In the genomic region with DNA sequence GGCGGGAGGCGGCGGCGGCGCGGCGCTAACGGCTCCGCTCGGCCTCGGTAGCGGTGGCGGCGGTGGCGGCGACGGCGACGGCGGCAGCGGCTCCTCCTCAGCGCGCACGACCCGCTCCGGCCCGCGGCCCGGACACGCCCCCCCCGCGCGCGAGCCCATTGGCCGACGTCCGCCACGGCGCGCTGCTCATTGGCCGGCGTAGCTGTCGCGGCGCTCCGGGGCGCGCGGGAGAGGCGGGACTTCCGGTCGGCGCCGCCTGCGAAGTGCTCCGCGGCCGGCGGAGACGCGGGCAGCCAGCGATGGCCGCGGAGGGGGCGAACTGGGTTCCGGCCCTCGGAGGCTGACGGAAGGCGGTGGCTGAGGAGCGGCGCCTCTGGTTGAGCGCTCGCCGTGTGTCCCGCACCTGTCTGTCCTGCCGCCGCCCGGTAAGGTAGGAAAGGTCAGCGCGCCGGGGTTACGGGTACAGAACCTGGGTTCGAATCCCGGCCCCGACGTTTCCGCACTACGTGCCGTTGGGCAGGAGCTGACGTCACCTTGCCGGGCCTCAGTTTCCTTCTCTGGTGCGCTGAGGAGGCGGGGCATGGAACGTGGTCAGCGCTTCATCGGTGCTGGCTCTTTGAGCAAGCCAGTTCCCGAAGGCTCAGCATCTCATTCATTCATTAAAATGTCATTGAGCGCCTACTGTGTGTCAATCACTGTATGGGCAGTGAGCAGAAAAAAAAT, we compare ENCODE assay signal across 1 cellular context.
A peak's percentile ranks its signal among the peaks of the same experiment; 100 is the strongest.
TF ChIP-seq lines count a peak whose summit lies in the region.

A gene (minus strand): TSS at position 108 of the 723 bp plus-strand sequence. CDS start 13,826 bp downstream, outside the sequence.

TF ChIP-seq in HepG2, 621 proteins besides CTCF, POLR2A, EP300 and RAD21 (continued from another document and continues in another):
- TF ChIP-seq, protein P1, sequence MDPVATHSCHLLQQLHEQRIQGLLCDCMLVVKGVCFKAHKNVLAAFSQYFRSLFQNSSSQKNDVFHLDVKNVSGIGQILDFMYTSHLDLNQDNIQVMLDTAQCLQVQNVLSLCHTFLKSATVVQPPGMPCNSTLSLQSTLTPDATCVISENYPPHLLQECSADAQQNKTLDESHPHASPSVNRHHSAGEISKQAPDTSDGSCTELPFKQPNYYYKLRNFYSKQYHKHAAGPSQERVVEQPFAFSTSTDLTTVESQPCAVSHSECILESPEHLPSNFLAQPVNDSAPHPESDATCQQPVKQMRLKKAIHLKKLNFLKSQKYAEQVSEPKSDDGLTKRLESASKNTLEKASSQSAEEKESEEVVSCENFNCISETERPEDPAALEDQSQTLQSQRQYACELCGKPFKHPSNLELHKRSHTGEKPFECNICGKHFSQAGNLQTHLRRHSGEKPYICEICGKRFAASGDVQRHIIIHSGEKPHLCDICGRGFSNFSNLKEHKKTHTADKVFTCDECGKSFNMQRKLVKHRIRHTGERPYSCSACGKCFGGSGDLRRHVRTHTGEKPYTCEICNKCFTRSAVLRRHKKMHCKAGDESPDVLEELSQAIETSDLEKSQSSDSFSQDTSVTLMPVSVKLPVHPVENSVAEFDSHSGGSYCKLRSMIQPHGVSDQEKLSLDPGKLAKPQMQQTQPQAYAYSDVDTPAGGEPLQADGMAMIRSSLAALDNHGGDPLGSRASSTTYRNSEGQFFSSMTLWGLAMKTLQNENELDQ (CRISPR knock-in tag; IDR thresholded peaks at IDR 0.05; ENCODE audit: borderline replicate concordance): no peak
- TF ChIP-seq KDM5B (CRISPR knock-in tag; IDR thresholded peaks at IDR 0.05; ENCODE audit: borderline replicate concordance): peak; percentile 82
- TF ChIP-seq HNF4A (CRISPR knock-in tag; IDR thresholded peaks at IDR 0.05): no peak
- TF ChIP-seq, protein P2, sequence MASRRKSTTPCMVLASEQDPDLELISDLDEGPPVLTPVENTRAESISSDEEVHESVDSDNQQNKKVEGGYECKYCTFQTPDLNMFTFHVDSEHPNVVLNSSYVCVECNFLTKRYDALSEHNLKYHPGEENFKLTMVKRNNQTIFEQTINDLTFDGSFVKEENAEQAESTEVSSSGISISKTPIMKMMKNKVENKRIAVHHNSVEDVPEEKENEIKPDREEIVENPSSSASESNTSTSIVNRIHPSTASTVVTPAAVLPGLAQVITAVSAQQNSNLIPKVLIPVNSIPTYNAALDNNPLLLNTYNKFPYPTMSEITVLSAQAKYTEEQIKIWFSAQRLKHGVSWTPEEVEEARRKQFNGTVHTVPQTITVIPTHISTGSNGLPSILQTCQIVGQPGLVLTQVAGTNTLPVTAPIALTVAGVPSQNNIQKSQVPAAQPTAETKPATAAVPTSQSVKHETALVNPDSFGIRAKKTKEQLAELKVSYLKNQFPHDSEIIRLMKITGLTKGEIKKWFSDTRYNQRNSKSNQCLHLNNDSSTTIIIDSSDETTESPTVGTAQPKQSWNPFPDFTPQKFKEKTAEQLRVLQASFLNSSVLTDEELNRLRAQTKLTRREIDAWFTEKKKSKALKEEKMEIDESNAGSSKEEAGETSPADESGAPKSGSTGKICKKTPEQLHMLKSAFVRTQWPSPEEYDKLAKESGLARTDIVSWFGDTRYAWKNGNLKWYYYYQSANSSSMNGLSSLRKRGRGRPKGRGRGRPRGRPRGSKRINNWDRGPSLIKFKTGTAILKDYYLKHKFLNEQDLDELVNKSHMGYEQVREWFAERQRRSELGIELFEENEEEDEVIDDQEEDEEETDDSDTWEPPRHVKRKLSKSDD (CRISPR knock-in tag; IDR thresholded peaks at IDR 0.05; ENCODE audit: low read depth): peak; percentile 57; the same call in 1 of the 2 replicates
- TF ChIP-seq ZNF747 (CRISPR knock-in tag; IDR thresholded peaks at IDR 0.05; ENCODE audit: borderline replicate concordance): 0 out of 2 replicates have a peak, but pooled peaks have one; percentile 66
- 0 out of 2 replicates have a peak, but pooled peaks have one; percentile 8 for TF ChIP-seq FOXO1 (CRISPR knock-in tag; IDR thresholded peaks at IDR 0.05)
- TF ChIP-seq, protein P3, sequence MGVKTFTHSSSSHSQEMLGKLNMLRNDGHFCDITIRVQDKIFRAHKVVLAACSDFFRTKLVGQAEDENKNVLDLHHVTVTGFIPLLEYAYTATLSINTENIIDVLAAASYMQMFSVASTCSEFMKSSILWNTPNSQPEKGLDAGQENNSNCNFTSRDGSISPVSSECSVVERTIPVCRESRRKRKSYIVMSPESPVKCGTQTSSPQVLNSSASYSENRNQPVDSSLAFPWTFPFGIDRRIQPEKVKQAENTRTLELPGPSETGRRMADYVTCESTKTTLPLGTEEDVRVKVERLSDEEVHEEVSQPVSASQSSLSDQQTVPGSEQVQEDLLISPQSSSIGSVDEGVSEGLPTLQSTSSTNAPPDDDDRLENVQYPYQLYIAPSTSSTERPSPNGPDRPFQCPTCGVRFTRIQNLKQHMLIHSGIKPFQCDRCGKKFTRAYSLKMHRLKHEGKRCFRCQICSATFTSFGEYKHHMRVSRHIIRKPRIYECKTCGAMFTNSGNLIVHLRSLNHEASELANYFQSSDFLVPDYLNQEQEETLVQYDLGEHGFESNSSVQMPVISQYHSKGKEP (CRISPR knock-in tag; IDR thresholded peaks at IDR 0.05): no peak
- peak; percentile 80; the same call in 1 of the 2 replicates for TF ChIP-seq ZNF788 (CRISPR knock-in tag; IDR thresholded peaks at IDR 0.05; ENCODE audit: borderline replicate concordance)
- TF ChIP-seq PAF1 (CRISPR knock-in tag; IDR thresholded peaks at IDR 0.05): no peak
- TF ChIP-seq RFXAP (CRISPR knock-in tag; IDR thresholded peaks at IDR 0.05; ENCODE audit: borderline replicate concordance): peak; percentile 39; the same call in 1 of the 2 replicates
- peak; percentile 82 for TF ChIP-seq ZMYM3 (CRISPR knock-in tag; IDR thresholded peaks at IDR 0.05)
- peak; percentile 54; the same call in 1 of the 2 replicates for TF ChIP-seq MXD4 (CRISPR knock-in tag; IDR thresholded peaks at IDR 0.05)
- TF ChIP-seq, protein P4, sequence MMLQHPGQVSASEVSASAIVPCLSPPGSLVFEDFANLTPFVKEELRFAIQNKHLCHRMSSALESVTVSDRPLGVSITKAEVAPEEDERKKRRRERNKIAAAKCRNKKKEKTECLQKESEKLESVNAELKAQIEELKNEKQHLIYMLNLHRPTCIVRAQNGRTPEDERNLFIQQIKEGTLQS (CRISPR knock-in tag; IDR thresholded peaks at IDR 0.05): no peak
- TF ChIP-seq MXI1 (IDR thresholded peaks at IDR 0.05; ENCODE audit: borderline replicate concordance, low read depth, low read length): peak; percentile 38; the same call in 1 of the 3 replicates
- TF ChIP-seq CREB1 (IDR thresholded peaks at IDR 0.05): peak; percentile 87
- no peak for TF ChIP-seq CREB1 (CRISPR knock-in tag; IDR thresholded peaks at IDR 0.05)
- TF ChIP-seq ZNF558 (CRISPR knock-in tag; IDR thresholded peaks at IDR 0.05; ENCODE audit: borderline replicate concordance): 0 out of 2 replicates have a peak, but pooled peaks have one; percentile 59
- TF ChIP-seq MTA1 (CRISPR knock-in tag; IDR thresholded peaks at IDR 0.05; ENCODE audit: borderline replicate concordance): peak; percentile 57; the same call in 1 of the 2 replicates
- no peak for TF ChIP-seq NONO (IDR thresholded peaks at IDR 0.05)
- peak; percentile 60; the same call in 1 of the 2 replicates for TF ChIP-seq NONO (CRISPR knock-in tag; conservative IDR thresholded peaks at IDR 0.05)
- TF ChIP-seq ZNF775 (CRISPR knock-in tag; IDR thresholded peaks at IDR 0.05; ENCODE audit: borderline replicate concordance): no peak
- TF ChIP-seq, protein P5, sequence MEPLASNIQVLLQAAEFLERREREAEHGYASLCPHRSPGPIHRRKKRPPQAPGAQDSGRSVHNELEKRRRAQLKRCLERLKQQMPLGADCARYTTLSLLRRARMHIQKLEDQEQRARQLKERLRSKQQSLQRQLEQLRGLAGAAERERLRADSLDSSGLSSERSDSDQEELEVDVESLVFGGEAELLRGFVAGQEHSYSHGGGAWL (CRISPR knock-in tag; IDR thresholded peaks at IDR 0.05): peak; percentile 66; the same call in 1 of the 2 replicates
- TF ChIP-seq, protein P6, sequence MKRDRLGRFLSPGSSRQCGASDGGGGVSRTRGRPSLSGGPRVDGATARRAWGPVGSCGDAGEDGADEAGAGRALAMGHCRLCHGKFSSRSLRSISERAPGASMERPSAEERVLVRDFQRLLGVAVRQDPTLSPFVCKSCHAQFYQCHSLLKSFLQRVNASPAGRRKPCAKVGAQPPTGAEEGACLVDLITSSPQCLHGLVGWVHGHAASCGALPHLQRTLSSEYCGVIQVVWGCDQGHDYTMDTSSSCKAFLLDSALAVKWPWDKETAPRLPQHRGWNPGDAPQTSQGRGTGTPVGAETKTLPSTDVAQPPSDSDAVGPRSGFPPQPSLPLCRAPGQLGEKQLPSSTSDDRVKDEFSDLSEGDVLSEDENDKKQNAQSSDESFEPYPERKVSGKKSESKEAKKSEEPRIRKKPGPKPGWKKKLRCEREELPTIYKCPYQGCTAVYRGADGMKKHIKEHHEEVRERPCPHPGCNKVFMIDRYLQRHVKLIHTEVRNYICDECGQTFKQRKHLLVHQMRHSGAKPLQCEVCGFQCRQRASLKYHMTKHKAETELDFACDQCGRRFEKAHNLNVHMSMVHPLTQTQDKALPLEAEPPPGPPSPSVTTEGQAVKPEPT (CRISPR knock-in tag; IDR thresholded peaks at IDR 0.05; ENCODE audit: low read depth): peak; percentile 70; the same call in 1 of the 2 replicates
- TF ChIP-seq NR2F1 (CRISPR knock-in tag; IDR thresholded peaks at IDR 0.05): no peak
- no peak for TF ChIP-seq KLF15 (CRISPR knock-in tag; IDR thresholded peaks at IDR 0.05; ENCODE audit: borderline replicate concordance)
- no peak for TF ChIP-seq ZNF207 (IDR thresholded peaks at IDR 0.05; ENCODE audit: borderline replicate concordance)
- TF ChIP-seq, protein P7, sequence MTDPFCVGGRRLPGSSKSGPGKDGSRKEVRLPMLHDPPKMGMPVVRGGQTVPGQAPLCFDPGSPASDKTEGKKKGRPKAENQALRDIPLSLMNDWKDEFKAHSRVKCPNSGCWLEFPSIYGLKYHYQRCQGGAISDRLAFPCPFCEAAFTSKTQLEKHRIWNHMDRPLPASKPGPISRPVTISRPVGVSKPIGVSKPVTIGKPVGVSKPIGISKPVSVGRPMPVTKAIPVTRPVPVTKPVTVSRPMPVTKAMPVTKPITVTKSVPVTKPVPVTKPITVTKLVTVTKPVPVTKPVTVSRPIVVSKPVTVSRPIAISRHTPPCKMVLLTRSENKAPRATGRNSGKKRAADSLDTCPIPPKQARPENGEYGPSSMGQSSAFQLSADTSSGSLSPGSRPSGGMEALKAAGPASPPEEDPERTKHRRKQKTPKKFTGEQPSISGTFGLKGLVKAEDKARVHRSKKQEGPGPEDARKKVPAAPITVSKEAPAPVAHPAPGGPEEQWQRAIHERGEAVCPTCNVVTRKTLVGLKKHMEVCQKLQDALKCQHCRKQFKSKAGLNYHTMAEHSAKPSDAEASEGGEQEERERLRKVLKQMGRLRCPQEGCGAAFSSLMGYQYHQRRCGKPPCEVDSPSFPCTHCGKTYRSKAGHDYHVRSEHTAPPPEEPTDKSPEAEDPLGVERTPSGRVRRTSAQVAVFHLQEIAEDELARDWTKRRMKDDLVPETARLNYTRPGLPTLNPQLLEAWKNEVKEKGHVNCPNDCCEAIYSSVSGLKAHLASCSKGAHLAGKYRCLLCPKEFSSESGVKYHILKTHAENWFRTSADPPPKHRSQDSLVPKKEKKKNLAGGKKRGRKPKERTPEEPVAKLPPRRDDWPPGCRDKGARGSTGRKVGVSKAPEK (CRISPR knock-in tag; IDR thresholded peaks at IDR 0.05; ENCODE audit: borderline replicate concordance): no peak
- TF ChIP-seq, protein P8, sequence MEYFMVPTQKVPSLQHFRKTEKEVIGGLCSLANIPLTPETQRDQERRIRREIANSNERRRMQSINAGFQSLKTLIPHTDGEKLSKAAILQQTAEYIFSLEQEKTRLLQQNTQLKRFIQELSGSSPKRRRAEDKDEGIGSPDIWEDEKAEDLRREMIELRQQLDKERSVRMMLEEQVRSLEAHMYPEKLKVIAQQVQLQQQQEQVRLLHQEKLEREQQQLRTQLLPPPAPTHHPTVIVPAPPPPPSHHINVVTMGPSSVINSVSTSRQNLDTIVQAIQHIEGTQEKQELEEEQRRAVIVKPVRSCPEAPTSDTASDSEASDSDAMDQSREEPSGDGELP (IDR thresholded peaks at IDR 0.05; ENCODE audit: borderline replicate concordance, low read depth): no peak
- peak; percentile 83 for TF ChIP-seq NFYC (CRISPR knock-in tag; IDR thresholded peaks at IDR 0.05)
- no peak for TF ChIP-seq FOSL1 (CRISPR knock-in tag; IDR thresholded peaks at IDR 0.05; ENCODE audit: borderline replicate concordance)
- no peak for TF ChIP-seq TBP (CRISPR knock-in tag; IDR thresholded peaks at IDR 0.05)
- 0 out of 4 replicates have a peak, but pooled peaks of 1 of the 2 experiments have one; percentile 20 for TF ChIP-seq KLF16 (CRISPR knock-in tag; IDR thresholded peaks at IDR 0.05)
- TF ChIP-seq ZNF556 (CRISPR knock-in tag; IDR thresholded peaks at IDR 0.05; ENCODE audit: borderline replicate concordance): no peak
- TF ChIP-seq, protein P9, sequence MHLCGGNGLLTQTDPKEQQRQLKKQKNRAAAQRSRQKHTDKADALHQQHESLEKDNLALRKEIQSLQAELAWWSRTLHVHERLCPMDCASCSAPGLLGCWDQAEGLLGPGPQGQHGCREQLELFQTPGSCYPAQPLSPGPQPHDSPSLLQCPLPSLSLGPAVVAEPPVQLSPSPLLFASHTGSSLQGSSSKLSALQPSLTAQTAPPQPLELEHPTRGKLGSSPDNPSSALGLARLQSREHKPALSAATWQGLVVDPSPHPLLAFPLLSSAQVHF (CRISPR knock-in tag; IDR thresholded peaks at IDR 0.05): no peak
- TF ChIP-seq MEIS1 (CRISPR knock-in tag; IDR thresholded peaks at IDR 0.05; ENCODE audit: borderline replicate concordance): 0 out of 2 replicates have a peak, but pooled peaks have one; percentile 37
- no peak for TF ChIP-seq ZNF484 (CRISPR knock-in tag; IDR thresholded peaks at IDR 0.05; ENCODE audit: borderline replicate concordance, low read depth)
- no peak for TF ChIP-seq ZNF562 (CRISPR knock-in tag; IDR thresholded peaks at IDR 0.05; ENCODE audit: borderline replicate concordance)
- TF ChIP-seq FOXK2 (IDR thresholded peaks at IDR 0.05): no peak
- TF ChIP-seq KDM6A (CRISPR knock-in tag; IDR thresholded peaks at IDR 0.05; ENCODE audit: low read depth): no peak
- peak; percentile 90 for TF ChIP-seq POLR2G (IDR thresholded peaks at IDR 0.05; ENCODE audit: low read depth, low read length)
- peak; percentile 39; the same call in 1 of the 2 replicates for TF ChIP-seq CREM (IDR thresholded peaks at IDR 0.05)
- no peak for TF ChIP-seq CREM (CRISPR knock-in tag; IDR thresholded peaks at IDR 0.05)
- TF ChIP-seq ZNF20 (CRISPR knock-in tag; IDR thresholded peaks at IDR 0.05): no peak
